8 cellular contexts compared by ENCODE assay signal in genomic region chr2:187138240-187138639, GRCh38.
DNase-seq lines count a peak whose midpoint lies in the region; ATAC-seq and TF ChIP-seq lines count a peak whose summit lies in the region.

No MANE protein-coding gene starts in this region.

- H3K4me1 ChIP-seq in BE2C (no peaks in the 10 kb centered on the region), sigmoid colon (no peaks in the 10 kb centered on the region)

- H3K4me3 ChIP-seq in BE2C (ENCODE audit: low read depth, low read length) (no peak overlapping the region), sigmoid colon (no peak overlapping the region)

- H3K36me3 ChIP-seq in BE2C (no peaks in the 10 kb centered on the region), sigmoid colon (no peaks in the 10 kb centered on the region)

- no peak for TF ChIP-seq EP300 in sigmoid colon (IDR thresholded peaks at IDR 0.05)

- 10 to 51% methylated on average over 1 of the region's 1 CpG for WGBS in sigmoid colon, 2 donors

- H3K27ac ChIP-seq in substantia nigra (ENCODE audit: low read depth, low read length, poor library complexity, severe bottlenecking) (no peak overlapping the region), sigmoid colon (no peak overlapping the region)

- intact Hi-C loops in sciatic nerve (cut with DNase I) (no loop called here), sigmoid colon (cut with DNase I) (no loop called here)

- peak; percentile 5 for DNase-seq in BE2C
- DNase-seq in NOMO-1 treated with dmso at 0.1 percent for 144 hours (lab: John Stamatoyannopoulos, UW; ENCODE audit: unreplicated experiment): peak; percentile 2
- DNase-seq in fibroblast of peridontal ligament (ENCODE audit: extremely low read depth): peak; percentile 53
- DNase-seq in sciatic nerve (ENCODE audit: low spot score): no peak
- DNase-seq in substantia nigra (lab: John Stamatoyannopoulos, UW): no peak
- DNase-seq in sigmoid colon: no peak

- TF ChIP-seq POLR2A in sigmoid colon (IDR thresholded peaks at IDR 0.05): no peak

- H3K9me3 ChIP-seq in BE2C (no peaks in the 10 kb centered on the region), sigmoid colon (no peaks in the 10 kb centered on the region)

- H3K27me3 ChIP-seq in BE2C: no peaks in the 10 kb centered on the region
- H3K27me3 ChIP-seq in sigmoid colon: no peaks in the 10 kb centered on the region

- ATAC-seq in GM21529 (IDR thresholded peaks at IDR 0.05; ENCODE audit: unreplicated experiment): peak; percentile 80
- peak; percentile 36 for ATAC-seq in sciatic nerve
- ATAC-seq in GM19452 (IDR thresholded peaks at IDR 0.05; ENCODE audit: unreplicated experiment): no peak

- peak; percentile 55 for TF ChIP-seq CTCF in BE2C (IDR thresholded peaks at IDR 0.05; ENCODE audit: low read depth, low read length)
- TF ChIP-seq CTCF in sigmoid colon (IDR thresholded peaks at IDR 0.05): no peak

Comparison
In these comparisons a context has a peak if more than half of its experiments do, and no peak if none do; other contexts are left out.
1. DNase-seq: peak in BE2C (single experiment), NOMO-1 treated with dmso at 0.1 percent for 144 hours (single experiment) and fibroblast of peridontal ligament (single experiment); none in sciatic nerve (single experiment), substantia nigra (0 of 49) and sigmoid colon (single experiment).